Comparison of ENCODE assay signal across 14 cellular contexts in genomic region chr1:86865973-86866637, GRCh38. TPM values are rescaled to one million over a fixed set of nuclear protein-coding genes. Genes with fewer than 3 reads are reported as not detected.
DNase-seq lines count a peak whose midpoint lies in the region; ATAC-seq and TF ChIP-seq lines count a peak whose summit lies in the region.
"Had no signal": no experiment of that assay in that cellular context is flagged by ENCODE, and none has a peak within 500 bp of the region (broad histone marks: within the 10 kb centered on the region; RNA-seq: fewer than 3 reads in every experiment).

No MANE protein-coding gene starts in this region.

- H3K27ac ChIP-seq in CD4-positive, CD25-positive, alpha-beta regulatory T cell (ENCODE audit: insufficient read depth, low read length, poor library complexity, severe bottlenecking) = no peak overlapping the region
- H3K27ac ChIP-seq in ovary = no peak overlapping the region

- TF ChIP-seq POLR2A in ovary (IDR thresholded peaks at IDR 0.05) = no peak

- WGBS in ovary, 3 donors = 95 to 97% (median 96%) methylated on average over 6 of the region's 6 CpGs

- H3K4me3 Mint-ChIP-seq in CD4-positive, CD25-positive, alpha-beta regulatory T cell = no peak overlapping the region
- H3K4me3 Mint-ChIP-seq in T-cell = no peak overlapping the region
- H3K4me3 Mint-ChIP-seq: stimulated activated naive CD8-positive, alpha-beta T cell treated with anti-CD3 and anti-CD28 coated beads, Interleukin-15, Interleukin-2, amounts not matched to agents 100 ng/mL and 50 ng/mL, for 24 hours had no signal

- H3K27ac Mint-ChIP-seq in CD4-positive, CD25-positive, alpha-beta regulatory T cell = peak overlapping the region; percentile 2 to 59 (median 3)
- peak overlapping the region; percentile 15 to 34 for H3K27ac Mint-ChIP-seq in T-cell

- no peak for ATAC-seq in CD4-positive, CD25-positive, alpha-beta regulatory T cell (ENCODE audit: low read depth in 2 of 2)
- ATAC-seq in GM18867 (IDR thresholded peaks at IDR 0.05; ENCODE audit: unreplicated experiment) (peak; percentile 70), HG02588 (IDR thresholded peaks at IDR 0.05; ENCODE audit: unreplicated experiment) (peak; percentile 70), T-cell (replicated peaks in 1 of 4) (no peak)

- POLR2A ChIA-PET in T-cell (lab: Charles Lee) = no interaction called here

- H3K36me3 ChIP-seq in CD4-positive, CD25-positive, alpha-beta regulatory T cell (ENCODE audit: control insufficient read depth, insufficient read depth, low read length) = peaks cover 20% of the 10 kb centered on the region
- H3K36me3 ChIP-seq in BE2C (no peaks in the 10 kb centered on the region), ovary (no peaks in the 10 kb centered on the region)

- H3K27me3 ChIP-seq in CD4-positive, CD25-positive, alpha-beta regulatory T cell (ENCODE audit: control insufficient read depth, insufficient read depth, low read length) = no peaks in the 10 kb centered on the region
- H3K27me3 ChIP-seq in BE2C (no peaks in the 10 kb centered on the region), ovary (no peaks in the 10 kb centered on the region)
- H3K27me3 ChIP-seq: MG63 had no signal

- CTCF ChIA-PET in T-cell (lab: Charles Lee) = no interaction called here

- TF ChIP-seq EP300 in ovary (IDR thresholded peaks at IDR 0.05) = no peak

- H3K4me1 Mint-ChIP-seq in CD4-positive, CD25-positive, alpha-beta regulatory T cell = peaks cover 11 to 37% (median 22%) of the 10 kb centered on the region in 4 donors
- peaks cover 8 to 28% (median 26%) of the 10 kb centered on the region in 3 donors for H3K4me1 Mint-ChIP-seq in T-cell

- H3K9me3 ChIP-seq in CD4-positive, CD25-positive, alpha-beta regulatory T cell (ENCODE audit: control insufficient read depth in 2 of 2, low read length in 2 of 2) = no peaks in the 10 kb centered on the region
- H3K9me3 ChIP-seq in BE2C = no peaks in the 10 kb centered on the region
- H3K9me3 ChIP-seq in ovary = no peaks in the 10 kb centered on the region
- H3K9me3 ChIP-seq: MG63 had no signal

- intact Hi-C loops in ovary (cut with DNase I) = no loop called here

- no peaks in the 10 kb centered on the region for H3K4me1 ChIP-seq in CD4-positive, CD25-positive, alpha-beta regulatory T cell (ENCODE audit: control insufficient read depth, insufficient read depth, low read length, poor library complexity, severe bottlenecking)
- H3K4me1 ChIP-seq in BE2C = no peaks in the 10 kb centered on the region
- H3K4me1 ChIP-seq in ovary (ENCODE audit: insufficient read depth) = no peaks in the 10 kb centered on the region

- peak in 1 of 3 donors; percentile 46 for DNase-seq in CD4-positive, CD25-positive, alpha-beta regulatory T cell
- no peak for DNase-seq in T-cell
- no peak for DNase-seq in activated effector memory CD4-positive, alpha-beta T cell treated with anti-CD3 and anti-CD28 coated beads, Interleukin-2, amount 50 U/mL, for 16 hours
- no peak for DNase-seq in Ammon's horn (ENCODE audit: low spot score)
- no peak for DNase-seq in BE2C
- DNase-seq in ovary = no peak
- DNase-seq: activated CD8-positive, alpha-beta memory T cell treated with anti-CD3 and anti-CD28 coated beads, Interleukin-2, amount 50 U/mL, for 4 hours; cerebellar nuclear complex; MG63; NCI-H2081 treated with DMSO at 0.1 percent for 48 hours; retina had no signal

- no peak overlapping the region for H3K4me3 ChIP-seq in CD4-positive, CD25-positive, alpha-beta regulatory T cell (ENCODE audit: low read depth, low read length)
- H3K4me3 ChIP-seq in BE2C (ENCODE audit: low read depth, low read length) (no peak overlapping the region), ovary (no peak overlapping the region)
- H3K4me3 ChIP-seq: MG63 had no signal

- H3K36me3 Mint-ChIP-seq in CD4-positive, CD25-positive, alpha-beta regulatory T cell = peaks cover 17% of the 10 kb centered on the region
- H3K36me3 Mint-ChIP-seq in T-cell = peaks cover 18% of the 10 kb centered on the region

- H3K9me3 Mint-ChIP-seq in CD4-positive, CD25-positive, alpha-beta regulatory T cell = no peaks in the 10 kb centered on the region
- no peaks in the 10 kb centered on the region for H3K9me3 Mint-ChIP-seq in T-cell
- H3K9me3 Mint-ChIP-seq: stimulated activated naive CD8-positive, alpha-beta T cell treated with anti-CD3 and anti-CD28 coated beads, Interleukin-15, Interleukin-2, amounts not matched to agents 100 ng/mL and 50 ng/mL, for 24 hours had no signal

- no peaks in the 10 kb centered on the region for H3K27me3 Mint-ChIP-seq in CD4-positive, CD25-positive, alpha-beta regulatory T cell
- H3K27me3 Mint-ChIP-seq in T-cell = no peaks in the 10 kb centered on the region
- H3K27me3 Mint-ChIP-seq: stimulated activated naive CD8-positive, alpha-beta T cell treated with anti-CD3 and anti-CD28 coated beads, Interleukin-15, Interleukin-2, amounts not matched to agents 100 ng/mL and 50 ng/mL, for 24 hours had no signal

- TF ChIP-seq CTCF in BE2C (IDR thresholded peaks at IDR 0.05; ENCODE audit: low read depth, low read length) = no peak
- no peak for TF ChIP-seq CTCF in ovary (IDR thresholded peaks at IDR 0.05)

RNA-seq across cellular contexts. Expression of gene SELENOF, which starts 47.8 kb away (rescaled TPM):
- total RNA-seq in CD4-positive, CD25-positive, alpha-beta regulatory T cell = 128 TPM
- 100 to 1,000 TPM; 274 to 322 (median 304) TPM for polyA plus RNA-seq in CD4-positive, CD25-positive, alpha-beta regulatory T cell
- total RNA-seq in T-cell (100 to 1,000 TPM; 141 to 165 (median 145) TPM), ovary (100 to 1,000 TPM; 124 to 234 (median 167) TPM)
- 152 TPM for polyA plus RNA-seq in BE2C (2012; ENCODE audit: insufficient read depth, insufficient read length, low read depth)
- polyA plus RNA-seq in ovary = 100 to 1,000 TPM; 122 to 294 TPM

RNA-seq across cellular contexts. Expression of gene HS2ST1, which starts 48.3 kb away (rescaled TPM):
- 12.3 TPM for total RNA-seq in CD4-positive, CD25-positive, alpha-beta regulatory T cell
- 1 to 10 TPM; 7.7 to 9.4 (median 7.9) TPM for polyA plus RNA-seq in CD4-positive, CD25-positive, alpha-beta regulatory T cell
- 10 to 100 TPM; 10.5 to 14.0 (median 11.0) TPM for total RNA-seq in T-cell
- polyA plus RNA-seq in BE2C (2012; ENCODE audit: insufficient read depth, insufficient read length, low read depth) = 24.3 TPM
- 10 to 100 TPM; 12.6 to 30.0 (median 21.8) TPM for total RNA-seq in ovary
- polyA plus RNA-seq in ovary = 10 to 100 TPM; 11.5 to 31.6 TPM

Comparison
In these comparisons a context has a peak if more than half of its experiments do, and no peak if none do; other contexts are left out.
1. ATAC-seq: peak in GM18867 (single experiment) and HG02588 (single experiment); none in CD4-positive, CD25-positive, alpha-beta regulatory T cell (0 of 2) and T-cell (0 of 4).